ENCODE assay signal across 13 cellular contexts in the genomic region with DNA sequence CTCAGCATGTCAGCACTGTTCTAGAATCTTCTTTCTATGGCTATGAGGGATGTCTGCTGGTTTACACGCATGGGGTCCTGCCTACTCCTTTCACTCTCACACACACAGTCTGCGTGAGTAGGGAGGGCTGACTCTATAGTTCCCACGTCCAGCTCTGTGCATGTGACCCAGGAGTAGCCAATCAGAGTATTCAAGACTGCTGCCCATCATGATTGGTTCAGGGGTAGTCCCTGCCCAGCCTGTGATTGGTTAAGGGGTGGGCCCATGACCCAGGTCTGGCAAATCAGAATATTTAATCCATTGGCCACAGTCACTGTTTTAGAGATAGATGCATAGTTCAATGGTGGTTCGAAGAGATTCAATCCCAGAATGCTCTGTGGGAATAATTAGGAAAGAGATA.
DNase-seq lines count a peak whose midpoint lies in the region; ATAC-seq and TF ChIP-seq lines count a peak whose summit lies in the region.
"Had no signal": no experiment of that assay in that cellular context is flagged by ENCODE, and none has a peak within 500 bp of the region (broad histone marks: within the 10 kb centered on the region; RNA-seq: fewer than 3 reads in every experiment).

No MANE protein-coding gene starts in this region.

- no peak overlapping the region for H2BK5ac ChIP-seq in mesenchymal stem cell (ENCODE audit: low read depth, low read length, poor library complexity, severe bottlenecking)

- H3K79me1 ChIP-seq in mesenchymal stem cell (replicated peaks; ENCODE audit: low read length, poor library complexity, severe bottlenecking): no peaks in the 10 kb centered on the region

- no peak overlapping the region for H2AK5ac ChIP-seq in mesenchymal stem cell (ENCODE audit: low read length, severe bottlenecking)

- no peak overlapping the region for H4K91ac ChIP-seq in mesenchymal stem cell (ENCODE audit: low read length)

- H3K4me3 ChIP-seq in HCT116 (replicated peaks in 1 of 2; ENCODE audit: low read depth in 1 of 2, low read length in 2 of 2): no peak overlapping the region
- H3K4me3 ChIP-seq in Karpas-422 (ENCODE audit: low read length): no peak overlapping the region
- H3K4me3 ChIP-seq in testis: peak overlapping the region in 1 of 2 donors; percentile 10
- H3K4me3 ChIP-seq in mesenchymal stem cell (ENCODE audit: insufficient read depth in 1 of 2, low read depth in 1 of 2, low read length in 2 of 2): no peak overlapping the region
- H3K4me3 ChIP-seq: GM23338 had no signal

- no peaks in the 10 kb centered on the region for H3K36me3 ChIP-seq in HCT116 (ENCODE audit: control insufficient read depth in 1 of 2, insufficient read depth in 2 of 2, low read length in 2 of 2)
- no peaks in the 10 kb centered on the region for H3K36me3 ChIP-seq in Karpas-422 (ENCODE audit: insufficient read depth, low read length)
- no peaks in the 10 kb centered on the region for H3K36me3 ChIP-seq in testis (ENCODE audit: low read depth, missing control alignments)
- H3K36me3 ChIP-seq in mesenchymal stem cell (ENCODE audit: control insufficient read depth in 1 of 2, insufficient read depth in 2 of 2, low read depth in 1 of 2, low read length in 2 of 2): no peaks in the 10 kb centered on the region

- no peak overlapping the region for H3K4ac ChIP-seq in mesenchymal stem cell (ENCODE audit: low read depth in 1 of 2, low read length in 2 of 2)

- POLR2A ChIA-PET in HCT116 (lab: Charles Lee): no interaction called here
- POLR2A ChIA-PET in WTC11 (lab: Charles Lee): no interaction called here

- TF ChIP-seq CTCF in HCT116 (IDR thresholded peaks at IDR 0.05 in 2 of 3, conservative IDR thresholded peaks at IDR 0.05 in 1 of 3; ENCODE audit: borderline replicate concordance in 1 of 3, insufficient read depth in 1 of 3, low read depth in 2 of 3, low read length in 2 of 3): no peak
- no peak for TF ChIP-seq CTCF in WTC11 (IDR thresholded peaks at IDR 0.05)
- TF ChIP-seq CTCF in testis (IDR thresholded peaks at IDR 0.05): no peak

- no peak overlapping the region for H3K4me3 Mint-ChIP-seq in WTC11
- H3K4me3 Mint-ChIP-seq: B cell; CD4-positive, alpha-beta memory T cell; GM23338 had no signal

- no peak overlapping the region for H2BK12ac ChIP-seq in mesenchymal stem cell (ENCODE audit: low read length in 2 of 2)

- no peaks in the 10 kb centered on the region for H3K79me2 ChIP-seq in HCT116 (ENCODE audit: insufficient read depth, low read length)
- H3K79me2 ChIP-seq in Karpas-422 (ENCODE audit: low read length): no peaks in the 10 kb centered on the region

- H3K9ac ChIP-seq in HCT116 (ENCODE audit: low read length) (no peak overlapping the region), Karpas-422 (ENCODE audit: low read length) (no peak overlapping the region), mesenchymal stem cell (ENCODE audit: low read length) (no peak overlapping the region)

- no peak overlapping the region for H2BK120ac ChIP-seq in mesenchymal stem cell (ENCODE audit: low read depth, low read length)

- no peak overlapping the region for H3K18ac ChIP-seq in mesenchymal stem cell (ENCODE audit: low read depth in 1 of 2, low read length in 2 of 2)

- H2AFZ ChIP-seq in HCT116 (ENCODE audit: low read depth, low read length, poor library complexity, severe bottlenecking) (no peak overlapping the region), Karpas-422 (ENCODE audit: low read length) (no peak overlapping the region), mesenchymal stem cell (ENCODE audit: low read depth, low read length) (no peak overlapping the region)
- H2AFZ ChIP-seq: GM23338 had no signal

- BruUV-seq in HCT116 (replicated peaks; lab: Mats Ljungman, UMichigan): no TSS peak

- H4K8ac ChIP-seq in mesenchymal stem cell (ENCODE audit: low read length): no peak overlapping the region

- no peaks in the 10 kb centered on the region for H3K9me2 ChIP-seq in HCT116 (ENCODE audit: insufficient read depth)
- no peaks in the 10 kb centered on the region for H3K9me2 ChIP-seq in Karpas-422 (replicated peaks; ENCODE audit: insufficient read depth, low read length)

- H3K23ac ChIP-seq in mesenchymal stem cell (ENCODE audit: low read length in 2 of 2): no peak overlapping the region

- DNase-seq in HCT116 (ENCODE audit: low read depth, low spot score) (no peak), Karpas-422 (peak; percentile 52), WTC11 (ENCODE audit: low spot score) (no peak), testis (peak; percentile 67), mesenchymal stem cell (no peak)
- DNase-seq in stimulated activated CD4-positive, alpha-beta T cell treated with anti-CD3 and anti-CD28 coated beads, Interleukin-15, amount 100 ng/mL, for 24 hours: no peak
- DNase-seq: CD4-positive, alpha-beta memory T cell; DMS79; H7 had no signal

- H3K27ac Mint-ChIP-seq in WTC11: no peak overlapping the region
- H3K27ac Mint-ChIP-seq: B cell; CD4-positive, alpha-beta memory T cell; GM23338 had no signal

- no peak overlapping the region for H2BK15ac ChIP-seq in mesenchymal stem cell (ENCODE audit: low read depth, poor library complexity, severe bottlenecking)

- ATAC-seq in HCT116 (peak; percentile 44; the same call in 1 of the 2 replicates), WTC11 (no peak), HG02970 (IDR thresholded peaks at IDR 0.05; ENCODE audit: low FRiP score, unreplicated experiment) (no peak)
- ATAC-seq: GM23338 had no signal

- no peak overlapping the region for H3K14ac ChIP-seq in mesenchymal stem cell (ENCODE audit: low read length in 2 of 2)

- H3K4me2 ChIP-seq in HCT116 (ENCODE audit: low read length) (no peak overlapping the region), Karpas-422 (ENCODE audit: low read depth, low read length, poor library complexity, severe bottlenecking) (no peak overlapping the region), mesenchymal stem cell (ENCODE audit: low read length, poor library complexity, severe bottlenecking) (no peak overlapping the region)
- H3K4me2 ChIP-seq: GM23338 had no signal

- H3K27me3 Mint-ChIP-seq in WTC11 (ENCODE audit: low read depth): peaks cover 4% of the 10 kb centered on the region
- H3K27me3 Mint-ChIP-seq: B cell had no signal

- peaks cover 23% of the 10 kb centered on the region for H3K9me3 Mint-ChIP-seq in WTC11
- H3K9me3 Mint-ChIP-seq: GM23338 had no signal

- 62 to 67% methylated on average over 4 of the region's 4 CpGs for WGBS in testis, 2 donors
- WGBS in mesenchymal stem cell: 89% methylated on average over 4 of the region's 4 CpGs

- no peaks in the 10 kb centered on the region for H3K4me1 Mint-ChIP-seq in WTC11
- H3K4me1 Mint-ChIP-seq: B cell, GM23338 had no signal

- H3K27me3 ChIP-seq in HCT116 (ENCODE audit: insufficient read depth, low read length) (peaks cover 7% of the 10 kb centered on the region; the same call in 1 of the 2 replicates), Karpas-422 (ENCODE audit: low read length) (no peaks in the 10 kb centered on the region), testis (no peaks in the 10 kb centered on the region), mesenchymal stem cell (ENCODE audit: control insufficient read depth in 1 of 2, insufficient read depth in 1 of 2, low read length in 2 of 2) (peaks cover 0 to 60% of the 10 kb centered on the region in 2 experiments)

- RAD21 ChIA-PET in HCT116 (lab: Charles Lee; ENCODE audit: low non-redundant PET in 1 of 2, low total read pairs in 2 of 2, uncharacterized antibody in 2 of 2, unreplicated experiment in 2 of 2): no interaction called here

- no peaks in the 10 kb centered on the region for H3K36me3 Mint-ChIP-seq in WTC11
- H3K36me3 Mint-ChIP-seq: CD4-positive, alpha-beta memory T cell had no signal

- intact Hi-C loops in HCT116 (cut with micrococcal nuclease): no loop called here
- intact Hi-C loops in testis (cut with DNase I; ENCODE audit: low total_unique reads): no loop called here

- H3K9me3 ChIP-seq in HCT116 (ENCODE audit: control insufficient read depth in 1 of 2, insufficient read depth in 1 of 2, low read depth in 1 of 2, low read length in 2 of 2): no peaks in the 10 kb centered on the region
- no peaks in the 10 kb centered on the region for H3K9me3 ChIP-seq in Karpas-422 (ENCODE audit: low read length)
- no peaks in the 10 kb centered on the region for H3K9me3 ChIP-seq in testis
- H3K9me3 ChIP-seq in mesenchymal stem cell (ENCODE audit: control insufficient read depth, low read length): peaks cover 21% of the 10 kb centered on the region

- no peak for TF ChIP-seq RAD21 in HCT116 (IDR thresholded peaks at IDR 0.05; ENCODE audit: low read depth)

- H3K27ac ChIP-seq in HCT116 (ENCODE audit: low read depth, low read length) (no peak overlapping the region), Karpas-422 (ENCODE audit: low read length) (no peak overlapping the region), testis (no peak overlapping the region), mesenchymal stem cell (ENCODE audit: low read length, poor library complexity, severe bottlenecking) (no peak overlapping the region)
- H3K27ac ChIP-seq: C4-2B had no signal

- CTCF ChIA-PET in HCT116 (lab: Charles Lee): no interaction called here
- CTCF ChIA-PET in WTC11 (lab: Charles Lee): no interaction called here

- H3K4me1 ChIP-seq in HCT116 (ENCODE audit: control insufficient read depth in 1 of 2, insufficient read depth in 2 of 2, low read length in 2 of 2): no peaks in the 10 kb centered on the region
- no peaks in the 10 kb centered on the region for H3K4me1 ChIP-seq in Karpas-422 (ENCODE audit: low read length)
- H3K4me1 ChIP-seq in testis: no peaks in the 10 kb centered on the region
- H3K4me1 ChIP-seq in mesenchymal stem cell (ENCODE audit: control insufficient read depth, insufficient read depth, low read depth, low read length): no peaks in the 10 kb centered on the region

- TF ChIP-seq POLR2A in HCT116 (IDR thresholded peaks at IDR 0.05; ENCODE audit: borderline replicate concordance, extremely low read depth, insufficient read depth, insufficient read length) (no peak), testis (IDR thresholded peaks at IDR 0.05) (no peak)

- H4K20me1 ChIP-seq in HCT116 (ENCODE audit: insufficient read depth) (no peaks in the 10 kb centered on the region), Karpas-422 (ENCODE audit: insufficient read depth, low read depth, low read length) (no peaks in the 10 kb centered on the region)

TF ChIP-seq in HCT116, 20 proteins besides CTCF, POLR2A, EP300 and RAD21 (continues in another document):
- no peak for TF ChIP-seq SRF (IDR thresholded peaks at IDR 0.05; ENCODE audit: low read depth)
- TF ChIP-seq YY1 (IDR thresholded peaks at IDR 0.05; ENCODE audit: extremely low read depth, insufficient replicate concordance, low read depth, low read length): no peak
- TF ChIP-seq ELF1 (IDR thresholded peaks at IDR 0.05; ENCODE audit: borderline replicate concordance, low read depth): no peak
- no peak for TF ChIP-seq SP1 (IDR thresholded peaks at IDR 0.05; ENCODE audit: low read depth)
- TF ChIP-seq CEBPB (IDR thresholded peaks at IDR 0.05; ENCODE audit: low read depth): no peak

TF ChIP-seq in WTC11, 78 proteins besides CTCF, POLR2A, EP300 and RAD21 (continues in another document):
- TF ChIP-seq JUN (CRISPR knock-in tag; IDR thresholded peaks at IDR 0.05): no peak

Comparison
In these comparisons a context has a peak if more than half of its experiments do, and no peak if none do; other contexts are left out.
1. DNase-seq: peak in Karpas-422 (single experiment) and testis (single experiment); none in HCT116 (single experiment), WTC11 (single experiment), stimulated activated CD4-positive, alpha-beta T cell treated with anti-CD3 and anti-CD28 coated beads, Interleukin-15, amount 100 ng/mL, for 24 hours (single experiment) and mesenchymal stem cell (single experiment).